In the genomic region with DNA sequence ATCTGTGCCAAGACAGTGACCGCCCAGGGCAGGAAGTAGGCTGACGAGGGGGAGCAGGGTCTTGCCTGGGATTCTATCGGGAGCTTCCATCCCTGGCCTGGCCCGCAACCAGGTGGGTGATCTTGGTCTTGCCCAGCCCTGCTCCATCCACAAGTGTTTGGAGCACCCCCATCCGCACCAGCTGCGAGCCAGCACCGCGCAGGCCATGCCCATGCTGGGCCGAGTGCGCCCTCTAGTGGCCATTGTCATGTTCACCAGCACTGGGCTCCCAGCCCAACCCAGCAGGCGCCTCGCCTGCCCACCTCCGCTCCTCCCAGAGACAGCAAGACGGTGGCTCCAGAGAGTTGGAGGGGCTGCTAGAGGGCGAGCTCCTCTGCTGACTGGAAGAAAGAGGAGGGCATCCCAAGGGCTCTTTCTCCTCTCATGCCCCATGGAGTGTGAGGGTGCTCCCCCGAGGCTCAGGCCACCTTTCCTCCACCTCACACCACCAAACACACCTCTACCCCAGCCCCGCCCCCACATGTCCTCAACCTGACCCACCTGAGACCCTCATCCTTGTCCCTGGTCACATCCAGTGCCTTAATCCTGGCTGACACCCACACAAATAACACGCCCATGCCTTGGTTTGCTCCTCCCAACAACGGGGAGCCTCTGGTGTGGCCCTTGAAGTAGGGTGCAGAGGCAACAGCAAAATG, we compare ENCODE assay signal across 8 cellular contexts. TPM values are rescaled to one million over a fixed set of nuclear protein-coding genes. Genes with fewer than 3 reads are reported as not detected.
DNase-seq lines count a peak whose midpoint lies in the region; ATAC-seq and TF ChIP-seq lines count a peak whose summit lies in the region.

No MANE protein-coding gene starts in this region.

- intact Hi-C loops in Right ventricle myocardium superior (cut with DNase I) (loop anchor here (5.0 kb wide), 2 partner anchors 35 to 475 kb away; a partner anchor contains a TSS), posterior cingulate gyrus (cut with DNase I) (loop anchor here (2.0 to 10.0 kb wide), 2 partner anchors 37 to 553 kb away; a partner anchor contains a TSS), vagina (cut with DNase I) (loop anchor here (5.0 kb wide), 1 partner anchor 35 kb away; a partner anchor contains a TSS)

- H3K79me2 ChIP-seq in MM.1S (ENCODE audit: low read length), result no peaks in the 10 kb centered on the region

- H3K9me3 ChIP-seq in MM.1S (replicated peaks; ENCODE audit: insufficient read depth, low read length), result no peaks in the 10 kb centered on the region
- H3K9me3 ChIP-seq in vagina, result no peaks in the 10 kb centered on the region

- no peak overlapping the region for H2AFZ ChIP-seq in MM.1S (ENCODE audit: low read length)

- ATAC-seq in Right ventricle myocardium superior (ENCODE audit: poor library complexity), result peak; percentile 94

- DNase-seq in GM03348 (ENCODE audit: low spot score), result peak; percentile 85
- DNase-seq in H4 (ENCODE audit: low spot score), result peak; percentile 60
- DNase-seq in MM.1S, result peak; percentile 57
- DNase-seq in SKM-1 treated with dmso at 0.1 percent for 144 hours (lab: John Stamatoyannopoulos, UW; ENCODE audit: unreplicated experiment), result peak; percentile 30
- peak; percentile 82 for DNase-seq in activated naive CD4-positive, alpha-beta T cell treated with anti-CD3 and anti-CD28 coated beads, Interleukin-2, amount 50 U/mL, for 16 hours
- peak; percentile 88 for DNase-seq in Right ventricle myocardium superior
- peak; percentile 71 to 98 (median 86) for DNase-seq in posterior cingulate gyrus
- no peak for DNase-seq in vagina (ENCODE audit: extremely low spot score in 2 of 2)

- no peak overlapping the region for H3K9ac ChIP-seq in MM.1S (ENCODE audit: low read length)

- H3K27ac ChIP-seq in MM.1S (ENCODE audit: low read length), result no peak overlapping the region
- no peak overlapping the region for H3K27ac ChIP-seq in vagina

- H3K4me3 ChIP-seq in MM.1S (ENCODE audit: low read length) (no peak overlapping the region), vagina (no peak overlapping the region)

- no peaks in the 10 kb centered on the region for H3K9me2 ChIP-seq in MM.1S (replicated peaks; ENCODE audit: insufficient read depth, low read length)

- H3K4me1 ChIP-seq in MM.1S (ENCODE audit: low read length) (no peaks in the 10 kb centered on the region), vagina (no peaks in the 10 kb centered on the region)

- H3K27me3 ChIP-seq in MM.1S (replicated peaks; ENCODE audit: insufficient read depth, low read length) (peaks cover 30% of the 10 kb centered on the region), vagina (no peaks in the 10 kb centered on the region)

- no peaks in the 10 kb centered on the region for H3K36me3 ChIP-seq in MM.1S (replicated peaks; ENCODE audit: insufficient read depth, low read length)
- H3K36me3 ChIP-seq in vagina, result no peaks in the 10 kb centered on the region

- H3F3A ChIP-seq in MM.1S (ENCODE audit: insufficient read depth, low read length), result no peaks in the 10 kb centered on the region

- H4K20me1 ChIP-seq in MM.1S (ENCODE audit: insufficient read depth, low read length), result no peaks in the 10 kb centered on the region

- TF ChIP-seq POLR2A in vagina (IDR thresholded peaks at IDR 0.05), result no peak

- TF ChIP-seq CTCF in MM.1S (IDR thresholded peaks at IDR 0.05; ENCODE audit: low read length) (peak; percentile 79), vagina (IDR thresholded peaks at IDR 0.05) (peak; percentile 68 to 84 (median 72))

- peak overlapping the region; percentile 25; the same call in 1 of the 2 replicates for H3K4me2 ChIP-seq in MM.1S (ENCODE audit: low read depth, low read length)

RNA-seq across cellular contexts. Expression of a gene that starts 9.8 kb away (rescaled TPM):
- not detected in 2 replicates for total RNA-seq in H4 (2014; rRNA removed; shearing (Covaris generic))
- total RNA-seq in Right ventricle myocardium superior (not detected), vagina (0.25 TPM)

RNA-seq across cellular contexts. Expression of a gene that starts 12.9 kb away (rescaled TPM):
- total RNA-seq in H4 (2014; rRNA removed; shearing (Covaris generic)), result not detected in 2 replicates
- total RNA-seq in Right ventricle myocardium superior (35.3 TPM), vagina (106 TPM)

RNA-seq across cellular contexts. Expression of a gene that starts 37.3 kb away (rescaled TPM):
- total RNA-seq in H4 (2014; rRNA removed; shearing (Covaris generic)), result 48.6 and 52.4 TPM in 2 replicates
- total RNA-seq in Right ventricle myocardium superior (18.6 TPM), vagina (17.7 TPM)

Comparison
In these comparisons a context has a peak if more than half of its experiments do, and no peak if none do; other contexts are left out.
1. DNase-seq: peak in GM03348 (single experiment), H4 (single experiment), MM.1S (single experiment), SKM-1 treated with dmso at 0.1 percent for 144 hours (single experiment), activated naive CD4-positive, alpha-beta T cell treated with anti-CD3 and anti-CD28 coated beads, Interleukin-2, amount 50 U/mL, for 16 hours (single experiment), Right ventricle myocardium superior (single experiment) and posterior cingulate gyrus (10 of 10); none in vagina (0 of 2).
2. RNA of a gene that starts 12.9 kb away (total RNA-seq): 106 TPM in vagina (single experiment) and 35.3 TPM in Right ventricle myocardium superior (single experiment); not detected in H4; every median in the first group is over 10 times any median in the second.